ENCODE assay signal across 8 cellular contexts in genomic region chr12:121095544-121096198, GRCh38. TPM values are rescaled to one million over a fixed set of nuclear protein-coding genes. Genes with fewer than 3 reads are reported as not detected.
A peak's percentile ranks its signal among the peaks of the same experiment; 100 is the strongest.
DNase-seq lines count a peak whose midpoint lies in the region; ATAC-seq and TF ChIP-seq lines count a peak whose summit lies in the region.

No MANE protein-coding gene starts in this region.

- H3K4me1 ChIP-seq in NT2/D1 (ENCODE audit: insufficient read depth, insufficient read length) = no peaks in the 10 kb centered on the region
- peaks cover 42% of the 10 kb centered on the region for H3K4me1 ChIP-seq in mononuclear cell (ENCODE audit: insufficient read depth, low read length)

- DNase-seq in GM10248 (ENCODE audit: extremely low spot score) (peak; percentile 89), HT1080 (ENCODE audit: low read depth) (peak; percentile 69), NT2/D1 (ENCODE audit: low read depth, low spot score) (no peak), epidermal melanocyte (ENCODE audit: insufficient read length, low spot score) (peak; percentile 88)
- peak; percentile 92 for DNase-seq in activated CD8-positive, alpha-beta memory T cell treated with anti-CD3 and anti-CD28 coated beads, Interleukin-2, amount 50 U/mL, for 48 hours
- peak; percentile 56 to 60 for DNase-seq in stimulated activated CD8-positive, alpha-beta memory T cell treated with anti-CD3 and anti-CD28 coated beads, Interleukin-15, amount 100 ng/mL, for 4 hours (ENCODE audit: low read depth in 2 of 2)

- H3K27me3 ChIP-seq in NT2/D1 (ENCODE audit: insufficient read depth, insufficient read length) (peaks cover 10% of the 10 kb centered on the region), mononuclear cell (ENCODE audit: insufficient read depth, low read length) (no peaks in the 10 kb centered on the region)

- H3K4me3 ChIP-seq in NT2/D1 (ENCODE audit: insufficient read length, low read depth) = peak overlapping the region; percentile 41
- peak overlapping the region; percentile 14 for H3K4me3 ChIP-seq in mononuclear cell (ENCODE audit: low read length)

- peak; percentile 74 for TF ChIP-seq CTCF in GM10248 (IDR thresholded peaks at IDR 0.05; ENCODE audit: control extremely low read depth, extremely low read depth, low read depth, missing control alignments)

- peaks cover 4% of the 10 kb centered on the region; the same call in 1 of the 2 replicates for H3K9me3 ChIP-seq in NT2/D1 (ENCODE audit: insufficient read depth, low read length)
- peaks cover 8% of the 10 kb centered on the region for H3K9me3 ChIP-seq in mononuclear cell (ENCODE audit: low read depth, low read length)

- ATAC-seq in HG03135 (IDR thresholded peaks at IDR 0.05; ENCODE audit: unreplicated experiment) = no peak

- peak overlapping the region; percentile 70 for H3K9ac ChIP-seq in NT2/D1 (ENCODE audit: insufficient read length, low read depth)

- CTCF ChIA-PET in GM10248 (lab: Yijun Ruan, JAX) = interaction anchor here (0.6 to 2.1 kb wide), 17 partner anchors 19 to 513 kb away, joined by 3 to 8 read pairs (median 3); partner anchors contain the start of gene P2RX7

- POLR2A ChIA-PET in GM10248 (lab: Yijun Ruan, JAX) = no interaction called here

- no peaks in the 10 kb centered on the region for H3K36me3 ChIP-seq in NT2/D1 (ENCODE audit: insufficient read depth, insufficient read length, low read length)

RNA-seq across cellular contexts. Expression of gene P2RX7, which starts 37.0 kb away (rescaled TPM):
- total RNA-seq in HT1080 (2014; rRNA removed; shearing (Covaris generic)) = not detected in 2 replicates
- polyA plus RNA-seq in HT1080 (2015; cell fraction: cytosol; rRNA removed) = 0.02 TPM in 1 of 2 replicates, not detected in the other
- polyA plus RNA-seq in HT1080 (2015; cell fraction: nucleus; rRNA removed) = 0.02 TPM in 1 of 2 replicates, not detected in the other
- total RNA-seq in mononuclear cell = 9.3 TPM

RNA-seq across cellular contexts. Expression of gene OASL, which starts 56.6 kb away (rescaled TPM):
- 2.4 and 3.2 TPM in 2 replicates for total RNA-seq in HT1080 (2014; rRNA removed; shearing (Covaris generic))
- polyA plus RNA-seq in HT1080 (2015; cell fraction: cytosol; rRNA removed) = 0.54 and 0.55 TPM in 2 replicates
- 0.56 and 2.5 TPM in 2 replicates for polyA plus RNA-seq in HT1080 (2015; cell fraction: nucleus; rRNA removed)
- 18.5 TPM for total RNA-seq in mononuclear cell

Comparison
In these comparisons a context has a peak if more than half of its experiments do, and no peak if none do; other contexts are left out.
1. RNA of gene P2RX7, which starts 37.0 kb away (total RNA-seq): 9.3 TPM in mononuclear cell (single experiment); not detected in HT1080; every median in the first group is over 10 times any median in the second.